Comparison of ENCODE assay signal across 8 cellular contexts in the genomic region with DNA sequence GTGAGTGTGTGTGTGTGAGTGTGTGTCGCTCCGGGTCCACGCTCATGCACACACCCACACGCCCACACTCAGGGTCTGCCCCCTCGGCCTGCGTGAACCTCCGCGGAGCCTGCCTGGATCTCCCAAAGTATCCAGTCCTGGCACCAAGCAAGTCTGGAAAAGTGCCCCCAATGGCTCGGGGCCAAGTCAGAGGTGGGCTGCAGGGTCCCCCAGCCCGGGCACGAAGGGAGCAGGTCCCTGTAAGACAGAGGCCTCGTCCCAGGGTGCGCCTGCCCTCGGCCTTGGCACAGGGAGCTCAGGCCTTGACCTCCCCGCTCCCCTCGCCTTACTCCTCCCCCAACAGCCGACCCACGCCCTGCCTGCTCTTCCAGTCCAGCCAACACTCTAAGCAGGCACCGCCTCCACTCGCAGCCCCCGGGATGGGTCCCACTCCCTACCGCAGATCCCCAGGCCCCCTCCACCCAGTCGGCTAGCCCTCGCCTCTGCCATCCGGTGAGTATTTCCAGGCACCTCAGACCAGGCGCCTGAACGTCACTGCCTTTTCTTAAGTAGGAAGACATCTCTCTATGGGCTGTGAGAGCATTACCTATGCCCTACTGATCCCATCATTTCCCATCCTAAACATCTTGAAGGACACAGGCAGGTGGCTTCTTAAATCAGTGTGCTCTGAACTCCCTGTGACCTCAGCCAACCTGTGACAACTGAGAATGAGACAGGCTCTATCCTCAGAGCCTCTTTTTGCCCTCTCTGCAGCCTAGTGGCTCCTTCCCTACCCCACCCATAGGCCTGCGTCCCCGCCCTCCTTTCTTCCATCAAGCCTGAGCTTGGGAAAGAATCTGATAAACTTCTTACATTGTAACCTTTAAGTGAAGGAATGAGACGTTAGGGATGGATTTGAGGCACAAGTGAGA. TPM values are rescaled to one million over a fixed set of nuclear protein-coding genes. Genes with fewer than 3 reads are reported as not detected.
A peak's percentile ranks its signal among the peaks of the same experiment; 100 is the strongest.
DNase-seq lines count a peak whose midpoint lies in the region; ATAC-seq and TF ChIP-seq lines count a peak whose summit lies in the region.

No MANE protein-coding gene starts in this region.

- H3K27ac Mint-ChIP-seq in naive thymus-derived CD8-positive, alpha-beta T cell: peak overlapping the region in 3 of 10 donors; percentile 39 to 61 (median 58)

- H3K4me3 ChIP-seq in RWPE2 (ENCODE audit: severe bottlenecking): peak overlapping the region; percentile 71
- peak overlapping the region; percentile 62 to 90 (median 87) for H3K4me3 ChIP-seq in esophagus muscularis mucosa

- H3K9me3 ChIP-seq in RWPE2 (ENCODE audit: severe bottlenecking) (no peaks in the 10 kb centered on the region), esophagus muscularis mucosa (no peaks in the 10 kb centered on the region)

- H3K36me3 ChIP-seq in RWPE2 (ENCODE audit: low read depth) (peaks cover 40% of the 10 kb centered on the region), esophagus muscularis mucosa (peaks cover 0 to 15% (median 0%) of the 10 kb centered on the region in 4 donors)

- H3K36me3 Mint-ChIP-seq in naive thymus-derived CD8-positive, alpha-beta T cell: peaks cover 0 to 1% (median 0%) of the 10 kb centered on the region in 3 donors

- no peak for TF ChIP-seq CTCF in RWPE2 (IDR thresholded peaks at IDR 0.05; ENCODE audit: poor library complexity, severe bottlenecking)
- no peak for TF ChIP-seq CTCF in esophagus muscularis mucosa (IDR thresholded peaks at IDR 0.05)

- DNase-seq in DMS 273 (lab: John Stamatoyannopoulos, UW; ENCODE audit: unreplicated experiment) (peak; percentile 32), DMS 273 treated with DMSO at 0.1 percent for 48 hours (lab: John Stamatoyannopoulos, UW) (no peak), RWPE2 (ENCODE audit: low spot score) (peak; percentile 62), esophagus muscularis mucosa (ENCODE audit: extremely low spot score) (no peak), DMS153 (lab: John Stamatoyannopoulos, UW) (no peak), NCI-H446 treated with DMSO at 0.1 percent for 48 hours (lab: John Stamatoyannopoulos, UW) (no peak)
- DNase-seq in naive thymus-derived CD8-positive, alpha-beta T cell: no peak
- DNase-seq in stimulated activated CD4-positive, alpha-beta T cell treated with anti-CD3 and anti-CD28 coated beads, Interleukin-4, amount 100 ng/mL, for 1 hour: no peak

- 24% methylated on average over 20 of the region's 30 CpGs for WGBS in esophagus muscularis mucosa

- H3K27me3 ChIP-seq in RWPE2 (ENCODE audit: insufficient read depth, poor library complexity, severe bottlenecking): no peaks in the 10 kb centered on the region
- H3K27me3 ChIP-seq in esophagus muscularis mucosa: no peaks in the 10 kb centered on the region

- peaks cover 5% of the 10 kb centered on the region for H3K4me1 ChIP-seq in RWPE2 (ENCODE audit: insufficient read depth, poor library complexity, severe bottlenecking)
- H3K4me1 ChIP-seq in esophagus muscularis mucosa: peaks cover 12 to 54% (median 54%) of the 10 kb centered on the region in 4 donors

- intact Hi-C loops in esophagus muscularis mucosa (cut with DNase I): no loop called here

- H3K27me3 Mint-ChIP-seq in naive thymus-derived CD8-positive, alpha-beta T cell: peaks cover 10 to 22% (median 19%) of the 10 kb centered on the region in 5 donors

- POLR2A ChIA-PET in naive thymus-derived CD8-positive, alpha-beta T cell (lab: Charles Lee): no interaction called here

- H3K27ac ChIP-seq in RWPE2 (ENCODE audit: poor library complexity, severe bottlenecking) (peak overlapping the region; percentile 63), esophagus muscularis mucosa (replicated peaks in 1 of 4) (peak overlapping the region; percentile 89 to 95 (median 95))

- TF ChIP-seq EP300 in esophagus muscularis mucosa (IDR thresholded peaks at IDR 0.05): no peak

- H3K9me3 Mint-ChIP-seq in naive thymus-derived CD8-positive, alpha-beta T cell: no peaks in the 10 kb centered on the region

- peaks cover 6 to 20% (median 11%) of the 10 kb centered on the region in 4 donors for H3K4me1 Mint-ChIP-seq in naive thymus-derived CD8-positive, alpha-beta T cell

- TF ChIP-seq POLR2A in esophagus muscularis mucosa (IDR thresholded peaks at IDR 0.05; ENCODE audit: low read depth): no peak

- peak overlapping the region; percentile 61 to 86 (median 74) for H3K4me3 Mint-ChIP-seq in naive thymus-derived CD8-positive, alpha-beta T cell

- ATAC-seq in RWPE2 (ENCODE audit: low read depth): peak; percentile 44
- peak; percentile 30 to 43 for ATAC-seq in naive thymus-derived CD8-positive, alpha-beta T cell

RNA-seq across cellular contexts. Expression of a gene that starts 0.7 kb away (rescaled TPM):
- total RNA-seq in esophagus muscularis mucosa: 100 to 1,000 TPM in 3 of 4 donors, 10 to 100 TPM in 1; 88.6 to 145 (median 110) TPM
- under 1 TPM in 1 of 2 experiments, not detected in 1; 0.34 TPM for total RNA-seq in naive thymus-derived CD8-positive, alpha-beta T cell
- not detected for polyA plus RNA-seq in naive thymus-derived CD8-positive, alpha-beta T cell

RNA-seq across cellular contexts. Expression of a gene that starts 11.7 kb away (rescaled TPM):
- 1 to 10 TPM; 1.1 to 1.8 (median 1.7) TPM for total RNA-seq in esophagus muscularis mucosa
- 1 to 10 TPM; 4.0 to 4.1 TPM for total RNA-seq in naive thymus-derived CD8-positive, alpha-beta T cell
- under 1 TPM in 1 of 3 donors, not detected in 2; 0.29 TPM for polyA plus RNA-seq in naive thymus-derived CD8-positive, alpha-beta T cell

Comparison
In these comparisons a context has a peak if more than half of its experiments do, and no peak if none do; other contexts are left out.
1. DNase-seq: peak in DMS 273 (single experiment) and RWPE2 (single experiment); none in DMS 273 treated with DMSO at 0.1 percent for 48 hours (single experiment), esophagus muscularis mucosa (single experiment), naive thymus-derived CD8-positive, alpha-beta T cell (0 of 10), DMS153 (single experiment), stimulated activated CD4-positive, alpha-beta T cell treated with anti-CD3 and anti-CD28 coated beads, Interleukin-4, amount 100 ng/mL, for 1 hour (single experiment) and NCI-H446 treated with DMSO at 0.1 percent for 48 hours (single experiment).
2. RNA of a gene that starts 0.7 kb away (total RNA-seq): 88.6 to 145 TPM in esophagus muscularis mucosa; 0.34 TPM in naive thymus-derived CD8-positive, alpha-beta T cell; every median in the first group is over 10 times any median in the second.